In the genomic region with DNA sequence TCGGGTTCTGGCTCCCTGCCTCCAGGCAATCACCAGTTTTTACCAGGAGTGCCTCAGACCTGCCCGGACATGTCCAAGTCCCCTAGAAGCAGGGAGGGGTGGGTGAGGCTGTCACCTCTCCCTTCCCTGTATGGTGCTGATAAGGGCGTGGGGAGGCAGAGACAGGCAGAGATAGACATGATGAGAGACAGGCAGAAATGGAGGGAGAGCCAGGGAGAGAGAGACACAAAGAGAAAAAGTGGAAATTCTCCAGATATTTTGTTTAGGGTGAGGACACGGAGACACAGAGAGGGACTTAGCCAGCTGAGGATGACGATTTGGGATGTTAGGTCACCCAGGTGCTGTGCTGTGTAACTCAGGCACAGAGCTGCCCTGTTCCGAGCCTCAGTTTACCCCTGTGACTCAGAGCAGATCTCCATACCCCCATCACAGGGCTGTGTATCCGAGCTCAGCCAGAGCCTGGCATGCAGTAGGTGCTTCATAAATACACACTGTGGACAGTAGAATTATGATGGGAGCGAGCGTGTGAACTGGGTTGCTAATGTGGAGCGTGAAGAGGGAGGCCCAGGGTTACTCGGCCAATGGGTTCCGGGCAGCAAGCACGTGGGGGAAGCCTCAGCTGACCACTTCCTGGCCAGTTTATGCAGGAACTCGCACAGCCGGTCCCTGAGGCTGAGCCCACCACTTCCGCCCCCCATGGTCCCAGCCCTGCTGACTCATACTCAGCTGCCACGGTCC, we compare ENCODE assay signal across 8 cellular contexts. TPM values are rescaled to one million over a fixed set of nuclear protein-coding genes. Genes with fewer than 3 reads are reported as not detected.
DNase-seq lines count a peak whose midpoint lies in the region; ATAC-seq, FAIRE-seq and TF ChIP-seq lines count a peak whose summit lies in the region.

No MANE protein-coding gene starts in this region.

- H3K27ac ChIP-seq in endothelial cell of umbilical vein (ENCODE audit: insufficient read depth, low read depth, low read length) (peak overlapping the region; percentile 92), mesodermal cell (ENCODE audit: low read depth, low read length, severe bottlenecking) (peak overlapping the region; percentile 95)

- peak; percentile 73 for TF ChIP-seq POLR2A in endothelial cell of umbilical vein (IDR thresholded peaks at IDR 0.05; ENCODE audit: low read depth, low read length)

- peak overlapping the region; percentile 50 for H3K9ac ChIP-seq in endothelial cell of umbilical vein (replicated peaks; ENCODE audit: extremely low read depth, insufficient read depth, low read length)

- no peaks in the 10 kb centered on the region for H3K9me3 Mint-ChIP-seq in activated CD4-positive, alpha-beta T cell treated with anti-CD3 and anti-CD28 coated beads, Interleukin-2, amount 10 ng/mL, durations not matched to agents 7 days and 5 days

- H4K20me1 ChIP-seq in endothelial cell of umbilical vein (replicated peaks; ENCODE audit: control insufficient read depth, extremely low read depth, insufficient read depth, low read length): no peaks in the 10 kb centered on the region

- peak; percentile 87 for ATAC-seq in HG02798 (IDR thresholded peaks at IDR 0.05; ENCODE audit: poor library complexity, unreplicated experiment)

- H3K4me1 Mint-ChIP-seq in activated CD4-positive, alpha-beta T cell treated with anti-CD3 and anti-CD28 coated beads, Interleukin-2, amount 10 ng/mL, durations not matched to agents 7 days and 5 days: peaks cover 13% of the 10 kb centered on the region

- no peaks in the 10 kb centered on the region for H3K9me3 ChIP-seq in endothelial cell of umbilical vein (replicated peaks; ENCODE audit: control insufficient read depth, insufficient read depth, low read length)
- H3K9me3 ChIP-seq in mesodermal cell (ENCODE audit: control insufficient read depth, low read length): no peaks in the 10 kb centered on the region

- H3K4me2 ChIP-seq in endothelial cell of umbilical vein (ENCODE audit: insufficient read depth, low read length): peak overlapping the region; percentile 15

- CTCF ChIA-PET in activated CD4-positive, alpha-beta T cell treated with anti-CD3 and anti-CD28 coated beads, Interleukin-2, amount 10 ng/mL, durations not matched to agents 7 days and 5 days (lab: Charles Lee): interaction anchor here (2.2 kb wide), 1 partner anchor 10 kb away, joined by 8 read pairs; no protein-coding TSS in a partner anchor
- CTCF ChIA-PET in endothelial cell of umbilical vein (lab: Charles Lee): interaction anchor here (1.0 to 3.2 kb wide), 3 partner anchors 8 to 95 kb away, joined by 3 to 19 read pairs (median 3); a partner anchor contains a TSS

- TSS peak; percentile 99 for BruUV-seq in endothelial cell of umbilical vein (replicated peaks; lab: Mats Ljungman, UMichigan)

- intact Hi-C loops in endothelial cell of umbilical vein (cut with micrococcal nuclease): loop anchor here (1.0 kb wide), 2 partner anchors 9 to 12 kb away; a partner anchor contains a TSS

- H3K36me3 ChIP-seq in endothelial cell of umbilical vein (ENCODE audit: control insufficient read depth in 2 of 2, extremely low read depth in 1 of 2, insufficient read depth in 2 of 2, low read length in 2 of 2): no peaks in the 10 kb centered on the region
- no peaks in the 10 kb centered on the region for H3K36me3 ChIP-seq in mesodermal cell (ENCODE audit: control insufficient read depth, insufficient read depth, low read length)

- FAIRE-seq in endothelial cell of umbilical vein (lab: Jason Lieb, UNC): peak; percentile 93

- H3K4me3 Mint-ChIP-seq in activated CD4-positive, alpha-beta T cell treated with anti-CD3 and anti-CD28 coated beads, Interleukin-2, amount 10 ng/mL, durations not matched to agents 7 days and 5 days: no peak overlapping the region

- no peaks in the 10 kb centered on the region for H3K9me1 ChIP-seq in endothelial cell of umbilical vein (replicated peaks; ENCODE audit: control insufficient read depth, extremely low read depth, insufficient read depth, low read length)

- no peak for TF ChIP-seq CTCF in endothelial cell of umbilical vein (IDR thresholded peaks at IDR 0.05; ENCODE audit: extremely low read depth in 1 of 2, insufficient read depth in 1 of 2, low read depth in 1 of 2, low read length in 2 of 2)

- no peak overlapping the region for H3K4me3 ChIP-seq in endothelial cell of umbilical vein (replicated peaks in 1 of 3; ENCODE audit: insufficient read depth in 1 of 3, low read depth in 1 of 3, low read length in 3 of 3)
- no peak overlapping the region for H3K4me3 ChIP-seq in mesodermal cell (ENCODE audit: extremely low read depth, insufficient read depth, low read length, poor library complexity, severe bottlenecking)

- H2AFZ ChIP-seq in endothelial cell of umbilical vein (ENCODE audit: low read depth, low read length): no peak overlapping the region

- peak overlapping the region; percentile 73 for H3K27ac Mint-ChIP-seq in activated CD4-positive, alpha-beta T cell treated with anti-CD3 and anti-CD28 coated beads, Interleukin-2, amount 10 ng/mL, durations not matched to agents 7 days and 5 days

- H3K27me3 Mint-ChIP-seq in activated CD4-positive, alpha-beta T cell treated with anti-CD3 and anti-CD28 coated beads, Interleukin-2, amount 10 ng/mL, durations not matched to agents 7 days and 5 days: no peaks in the 10 kb centered on the region

- DNase-seq in activated gamma-delta T cell treated with Interleukin-2 at 50 U/mL for 16 hours (peak; percentile 60), activated gamma-delta T cell (lab: John Stamatoyannopoulos, UW) (no peak), NCI-H146 treated with DMSO at 0.1 percent for 48 hours (lab: John Stamatoyannopoulos, UW; ENCODE audit: unreplicated experiment) (peak; percentile 86), endothelial cell of umbilical vein (ENCODE audit: low read depth, low spot score) (peak; percentile 97)
- peak; percentile 50 for DNase-seq in activated CD4-positive, alpha-beta T cell treated with anti-CD3 and anti-CD28 coated beads, Interleukin-2, amount 10 ng/mL, durations not matched to agents 7 days and 5 days
- DNase-seq in stimulated activated CD8-positive, alpha-beta memory T cell treated with anti-CD3 and anti-CD28 coated beads, Interleukin-4, amount 100 ng/mL, for 48 hours: peak; percentile 75

- no peaks in the 10 kb centered on the region for H3K36me3 Mint-ChIP-seq in activated CD4-positive, alpha-beta T cell treated with anti-CD3 and anti-CD28 coated beads, Interleukin-2, amount 10 ng/mL, durations not matched to agents 7 days and 5 days (ENCODE audit: low read depth)

- 22 to 34% methylated on average over 7 to 10 of the region's 17 CpGs for WGBS in mesodermal cell (ENCODE audit: insufficient coverage in 2 of 2), 2 experiments

- no peaks in the 10 kb centered on the region for H3K27me3 ChIP-seq in endothelial cell of umbilical vein (ENCODE audit: control insufficient read depth in 2 of 2, insufficient read depth in 2 of 2, low read length in 2 of 2)

- POLR2A ChIA-PET in activated CD4-positive, alpha-beta T cell treated with anti-CD3 and anti-CD28 coated beads, Interleukin-2, amount 10 ng/mL, durations not matched to agents 7 days and 5 days (lab: Charles Lee): no interaction called here
- POLR2A ChIA-PET in endothelial cell of umbilical vein (lab: Charles Lee): interaction anchor here (1.0 to 3.1 kb wide), 3 partner anchors 9 to 95 kb away, joined by 3 to 19 read pairs (median 13); a partner anchor contains a TSS

- H3K79me2 ChIP-seq in endothelial cell of umbilical vein (ENCODE audit: control insufficient read depth, insufficient read depth, low read length): no peaks in the 10 kb centered on the region

- peaks cover 17% of the 10 kb centered on the region for H3K4me1 ChIP-seq in endothelial cell of umbilical vein (ENCODE audit: control insufficient read depth, extremely low read depth, insufficient read depth, low read length)
- H3K4me1 ChIP-seq in mesodermal cell (ENCODE audit: control insufficient read depth, insufficient read depth, low read length, poor library complexity, severe bottlenecking): peaks cover 18% of the 10 kb centered on the region

- dilution Hi-C loops in endothelial cell of umbilical vein (cut with MboI; ENCODE audit: extremely low pct_ligation_motif_present, low sequenced_read_pairs): no loop called here

RNA-seq across cellular contexts. Expression of a gene that starts 11.9 kb away (rescaled TPM):
- not detected for total RNA-seq in activated CD4-positive, alpha-beta T cell treated with anti-CD3 and anti-CD28 coated beads, Interleukin-2, amount 10 ng/mL, durations not matched to agents 7 days and 5 days
- 140 and 165 TPM in 2 replicates for total RNA-seq in endothelial cell of umbilical vein
- polyA plus RNA-seq in endothelial cell of umbilical vein: 206 and 343 TPM in 2 replicates
- 74.9 and 137 TPM in 2 replicates for polyA plus RNA-seq in endothelial cell of umbilical vein (2011; cell fraction: cytosol; rRNA removed)
- polyA plus RNA-seq in endothelial cell of umbilical vein (2011; cell fraction: nucleus; rRNA removed): 58.6 and 63.6 TPM in 2 replicates
- polyA plus RNA-seq in endothelial cell of umbilical vein (2012): 252 and 264 TPM in 2 replicates
- polyA minus RNA-seq in endothelial cell of umbilical vein: 30.7 and 37.6 TPM in 2 replicates
- 27.1 TPM for polyA minus RNA-seq in endothelial cell of umbilical vein (2011; cell fraction: cytosol; rRNA and poly(A)+ RNA removed)
- 12.8 and 28.4 TPM in 2 replicates for polyA minus RNA-seq in endothelial cell of umbilical vein (2011; cell fraction: nucleus; rRNA and poly(A)+ RNA removed)
- 38.5 TPM for polyA plus RNA-seq in mesodermal cell (2013, experiment 1 of 2)
- 29.4 TPM for polyA plus RNA-seq in mesodermal cell (2013, experiment 2 of 2)

RNA-seq across cellular contexts. Expression of a gene that starts 23.4 kb away (rescaled TPM):
- total RNA-seq in activated CD4-positive, alpha-beta T cell treated with anti-CD3 and anti-CD28 coated beads, Interleukin-2, amount 10 ng/mL, durations not matched to agents 7 days and 5 days: not detected
- not detected in 2 replicates for total RNA-seq in endothelial cell of umbilical vein
- polyA plus RNA-seq in endothelial cell of umbilical vein: not detected in 2 replicates
- not detected in 2 replicates for polyA plus RNA-seq in endothelial cell of umbilical vein (2011; cell fraction: cytosol; rRNA removed)
- polyA plus RNA-seq in endothelial cell of umbilical vein (2011; cell fraction: nucleus; rRNA removed): not detected in 2 replicates
- not detected in 2 replicates for polyA plus RNA-seq in endothelial cell of umbilical vein (2012)
- not detected in 2 replicates for polyA minus RNA-seq in endothelial cell of umbilical vein
- polyA minus RNA-seq in endothelial cell of umbilical vein (2011; cell fraction: cytosol; rRNA and poly(A)+ RNA removed): not detected
- not detected in 2 replicates for polyA minus RNA-seq in endothelial cell of umbilical vein (2011; cell fraction: nucleus; rRNA and poly(A)+ RNA removed)
- polyA plus RNA-seq in mesodermal cell (2013, experiment 1 of 2): not detected
- polyA plus RNA-seq in mesodermal cell (2013, experiment 2 of 2): not detected

RNA-seq across cellular contexts. Expression of a gene that starts 33.7 kb away (rescaled TPM):
- total RNA-seq in activated CD4-positive, alpha-beta T cell treated with anti-CD3 and anti-CD28 coated beads, Interleukin-2, amount 10 ng/mL, durations not matched to agents 7 days and 5 days: 10 to 100 TPM; 24.1 to 24.8 TPM
- total RNA-seq in endothelial cell of umbilical vein: 27.2 and 30.5 TPM in 2 replicates
- 9.9 and 13.2 TPM in 2 replicates for polyA plus RNA-seq in endothelial cell of umbilical vein
- polyA plus RNA-seq in endothelial cell of umbilical vein (2011; cell fraction: cytosol; rRNA removed): 9.3 and 10.7 TPM in 2 replicates
- polyA plus RNA-seq in endothelial cell of umbilical vein (2011; cell fraction: nucleus; rRNA removed): 19.9 and 23.0 TPM in 2 replicates
- 9.4 and 9.8 TPM in 2 replicates for polyA plus RNA-seq in endothelial cell of umbilical vein (2012)
- polyA minus RNA-seq in endothelial cell of umbilical vein: 37.1 and 47.2 TPM in 2 replicates
- 5.9 TPM for polyA minus RNA-seq in endothelial cell of umbilical vein (2011; cell fraction: cytosol; rRNA and poly(A)+ RNA removed)
- 8.6 TPM in 2 replicates for polyA minus RNA-seq in endothelial cell of umbilical vein (2011; cell fraction: nucleus; rRNA and poly(A)+ RNA removed)
- 12.9 TPM for polyA plus RNA-seq in mesodermal cell (2013, experiment 1 of 2)
- polyA plus RNA-seq in mesodermal cell (2013, experiment 2 of 2): 9.9 TPM

RNA-seq across cellular contexts. Expression of a gene that starts 45.1 kb away (rescaled TPM):
- total RNA-seq in activated CD4-positive, alpha-beta T cell treated with anti-CD3 and anti-CD28 coated beads, Interleukin-2, amount 10 ng/mL, durations not matched to agents 7 days and 5 days: 100 to 1,000 TPM; 112 to 123 TPM
- 140 and 151 TPM in 2 replicates for total RNA-seq in endothelial cell of umbilical vein
- polyA plus RNA-seq in endothelial cell of umbilical vein: 89.6 and 116 TPM in 2 replicates
- polyA plus RNA-seq in endothelial cell of umbilical vein (2011; cell fraction: cytosol; rRNA removed): 43.5 and 75.7 TPM in 2 replicates
- polyA plus RNA-seq in endothelial cell of umbilical vein (2011; cell fraction: nucleus; rRNA removed): 116 and 121 TPM in 2 replicates
- 50.5 and 101 TPM in 2 replicates for polyA plus RNA-seq in endothelial cell of umbilical vein (2012)
- 12.7 and 21.8 TPM in 2 replicates for polyA minus RNA-seq in endothelial cell of umbilical vein
- 32.1 TPM for polyA minus RNA-seq in endothelial cell of umbilical vein (2011; cell fraction: cytosol; rRNA and poly(A)+ RNA removed)
- polyA minus RNA-seq in endothelial cell of umbilical vein (2011; cell fraction: nucleus; rRNA and poly(A)+ RNA removed): 27.4 and 63.5 TPM in 2 replicates
- polyA plus RNA-seq in mesodermal cell (2013, experiment 1 of 2): 89.4 TPM
- polyA plus RNA-seq in mesodermal cell (2013, experiment 2 of 2): 70.1 TPM

RNA-seq across cellular contexts. Expression of a gene that starts 51.2 kb away (rescaled TPM):
- 100 to 1,000 TPM; 156 to 181 TPM for total RNA-seq in activated CD4-positive, alpha-beta T cell treated with anti-CD3 and anti-CD28 coated beads, Interleukin-2, amount 10 ng/mL, durations not matched to agents 7 days and 5 days
- 103 and 118 TPM in 2 replicates for total RNA-seq in endothelial cell of umbilical vein
- polyA plus RNA-seq in endothelial cell of umbilical vein: 105 and 119 TPM in 2 replicates
- 78.6 and 101 TPM in 2 replicates for polyA plus RNA-seq in endothelial cell of umbilical vein (2011; cell fraction: cytosol; rRNA removed)
- 33.1 and 38.8 TPM in 2 replicates for polyA plus RNA-seq in endothelial cell of umbilical vein (2011; cell fraction: nucleus; rRNA removed)
- 75.9 and 93.7 TPM in 2 replicates for polyA plus RNA-seq in endothelial cell of umbilical vein (2012)
- 32.9 and 37.8 TPM in 2 replicates for polyA minus RNA-seq in endothelial cell of umbilical vein
- 84.7 TPM for polyA minus RNA-seq in endothelial cell of umbilical vein (2011; cell fraction: cytosol; rRNA and poly(A)+ RNA removed)
- 5.8 and 7.3 TPM in 2 replicates for polyA minus RNA-seq in endothelial cell of umbilical vein (2011; cell fraction: nucleus; rRNA and poly(A)+ RNA removed)
- polyA plus RNA-seq in mesodermal cell (2013, experiment 1 of 2): 196 TPM
- 181 TPM for polyA plus RNA-seq in mesodermal cell (2013, experiment 2 of 2)

Comparison
In these comparisons a context has a peak if more than half of its experiments do, and no peak if none do; other contexts are left out.
1. RNA of a gene that starts 11.9 kb away (total RNA-seq): 140 to 165 TPM in endothelial cell of umbilical vein; not detected in activated CD4-positive, alpha-beta T cell treated with anti-CD3 and anti-CD28 coated beads, Interleukin-2, amount 10 ng/mL, durations not matched to agents 7 days and 5 days; every median in the first group is over 100 times any median in the second.